Comparison of ENCODE assay signal across 1 cellular context in genomic region chr3:128823638-128824037, GRCh38.
TF ChIP-seq lines count a peak whose summit lies in the region.

No MANE protein-coding gene starts in this region.

TF ChIP-seq in HepG2, 621 proteins besides CTCF, POLR2A, EP300 and RAD21:
- no peak for TF ChIP-seq ZNF446 (CRISPR knock-in tag; IDR thresholded peaks at IDR 0.05)
- TF ChIP-seq ZSCAN29 (CRISPR knock-in tag; conservative IDR thresholded peaks at IDR 0.05) = no peak
- TF ChIP-seq IRF2 (CRISPR knock-in tag; IDR thresholded peaks at IDR 0.05) = no peak
- TF ChIP-seq ZFP90 (CRISPR knock-in tag; IDR thresholded peaks at IDR 0.05; ENCODE audit: borderline replicate concordance) = no peak
- TF ChIP-seq, protein P1, sequence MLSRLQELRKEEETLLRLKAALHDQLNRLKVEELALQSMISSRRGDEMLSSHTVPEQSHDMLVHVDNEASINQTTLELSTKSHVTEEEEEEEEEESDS (CRISPR knock-in tag; IDR thresholded peaks at IDR 0.05; ENCODE audit: borderline replicate concordance) = no peak
- TF ChIP-seq TBX3 (IDR thresholded peaks at IDR 0.05; ENCODE audit: borderline replicate concordance) = no peak
- TF ChIP-seq TEAD3 (CRISPR knock-in tag; optimal IDR thresholded peaks at IDR 0.05; ENCODE audit: borderline replicate concordance) = no peak
- no peak for TF ChIP-seq ZBTB46 (CRISPR knock-in tag; IDR thresholded peaks at IDR 0.05; ENCODE audit: borderline replicate concordance)
- TF ChIP-seq, protein P2, sequence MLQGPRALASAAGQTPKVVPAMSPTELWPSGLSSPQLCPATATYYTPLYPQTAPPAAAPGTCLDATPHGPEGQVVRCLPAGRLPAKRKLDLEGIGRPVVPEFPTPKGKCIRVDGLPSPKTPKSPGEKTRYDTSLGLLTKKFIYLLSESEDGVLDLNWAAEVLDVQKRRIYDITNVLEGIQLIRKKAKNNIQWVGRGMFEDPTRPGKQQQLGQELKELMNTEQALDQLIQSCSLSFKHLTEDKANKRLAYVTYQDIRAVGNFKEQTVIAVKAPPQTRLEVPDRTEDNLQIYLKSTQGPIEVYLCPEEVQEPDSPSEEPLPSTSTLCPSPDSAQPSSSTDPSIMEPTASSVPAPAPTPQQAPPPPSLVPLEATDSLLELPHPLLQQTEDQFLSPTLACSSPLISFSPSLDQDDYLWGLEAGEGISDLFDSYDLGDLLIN (CRISPR knock-in tag; IDR thresholded peaks at IDR 0.05; ENCODE audit: borderline replicate concordance) = no peak
- TF ChIP-seq ZNF207 (IDR thresholded peaks at IDR 0.05; ENCODE audit: borderline replicate concordance) = no peak
- no peak for TF ChIP-seq IRF1 (CRISPR knock-in tag; IDR thresholded peaks at IDR 0.05; ENCODE audit: low read depth)
